Comparison of ENCODE assay signal across 15 cellular contexts in genomic region chr3:127632035-127632434, GRCh38. TPM values are rescaled to one million over a fixed set of nuclear protein-coding genes. Genes with fewer than 3 reads are reported as not detected.
DNase-seq lines count a peak whose midpoint lies in the region; ATAC-seq and TF ChIP-seq lines count a peak whose summit lies in the region.
"Had no signal": no experiment of that assay in that cellular context is flagged by ENCODE, and none has a peak within 500 bp of the region (broad histone marks: within the 10 kb centered on the region; RNA-seq: fewer than 3 reads in every experiment).

No MANE protein-coding gene starts in this region.

- H3K4me3 ChIP-seq in BE2C (ENCODE audit: low read depth, low read length), result no peak overlapping the region; the same call in 1 of the 2 replicates
- no peak overlapping the region for H3K4me3 ChIP-seq in hepatocyte
- H3K4me3 ChIP-seq: BLaER1 treated with 17β-estradiol and CSF1 and Interleukin-3, amounts not matched to agents 10 nM and 100 nM had no signal

- H3K9me3 ChIP-seq in BE2C (peaks cover 10% of the 10 kb centered on the region), hepatocyte (ENCODE audit: low read depth) (no peaks in the 10 kb centered on the region)
- H3K9me3 ChIP-seq: BLaER1 treated with 17β-estradiol and CSF1 and Interleukin-3, amounts not matched to agents 10 nM and 100 nM had no signal

- H3K27me3 ChIP-seq in BE2C, result peaks cover 9% of the 10 kb centered on the region
- H3K27me3 ChIP-seq in hepatocyte, result peaks cover 33% of the 10 kb centered on the region

- H3K36me3 ChIP-seq in BE2C, result peaks cover 4% of the 10 kb centered on the region; the same call in 1 of the 2 replicates
- no peaks in the 10 kb centered on the region for H3K36me3 ChIP-seq in hepatocyte (replicated peaks; ENCODE audit: insufficient read depth, low read depth)
- H3K36me3 ChIP-seq: BLaER1 treated with 17β-estradiol and CSF1 and Interleukin-3, amounts not matched to agents 10 nM and 100 nM had no signal

- ATAC-seq in GM21576 (IDR thresholded peaks at IDR 0.05; ENCODE audit: unreplicated experiment), result no peak

- TF ChIP-seq CTCF in BE2C (IDR thresholded peaks at IDR 0.05; ENCODE audit: low read depth, low read length) (peak; percentile 33), hepatocyte (IDR thresholded peaks at IDR 0.05; ENCODE audit: poor library complexity) (no peak)

- H3K9me2 ChIP-seq in hepatocyte (replicated peaks; ENCODE audit: insufficient read depth), result no peaks in the 10 kb centered on the region

- in situ Hi-C loops in ACHN (cut with HindIII; ENCODE audit: low pct_ligation_motif_present, low pct_unique_long_range_greater_than_20kb, low sequenced_read_pairs), result no loop called here

- no peak overlapping the region for H3K27ac ChIP-seq in hepatocyte
- H3K27ac ChIP-seq: BLaER1 treated with 17β-estradiol and CSF1 and Interleukin-3, amounts not matched to agents 10 nM and 100 nM had no signal

- H2AFZ ChIP-seq in hepatocyte, result no peak overlapping the region

- peak; percentile 40 for DNase-seq in DMS79 treated with DMSO at 0.1 percent for 48 hours (lab: John Stamatoyannopoulos, UW)
- no peak for DNase-seq in DMS79 (lab: John Stamatoyannopoulos, UW)
- DNase-seq in BE2C, result peak; percentile 35
- peak; percentile 11 for DNase-seq in NCI-H69 (lab: John Stamatoyannopoulos, UW)
- DNase-seq in left kidney (ENCODE audit: low read depth, low spot score), result peak; percentile 12
- no peak for DNase-seq in ACHN
- DNase-seq in hepatocyte (ENCODE audit: low spot score), result no peak
- DNase-seq: 8988T, IMR-90, NCI-H1105, NCI-H1694, NCI-H2107, SHP77 treated with DMSO at 0.1 percent for 48 hours had no signal

- 71% methylated on average over 5 of the region's 5 CpGs for WGBS in hepatocyte (ENCODE audit: low lambda C conversion rate, missing lambda C conversion rate)

- H3K4me2 ChIP-seq in hepatocyte, result no peak overlapping the region

- peaks cover 20% of the 10 kb centered on the region for H3K4me1 ChIP-seq in BE2C
- H3K4me1 ChIP-seq in hepatocyte (ENCODE audit: insufficient read depth), result no peaks in the 10 kb centered on the region

- H3K79me2 ChIP-seq in hepatocyte, result no peaks in the 10 kb centered on the region

- no peaks in the 10 kb centered on the region for H4K20me1 ChIP-seq in hepatocyte (ENCODE audit: insufficient read depth, poor library complexity, severe bottlenecking)

RNA-seq across cellular contexts. Expression of gene PODXL2, which starts 3.0 kb away (rescaled TPM):
- polyA plus RNA-seq in BE2C (2012; ENCODE audit: insufficient read depth, insufficient read length, low read depth), result 145 TPM
- 6.4 and 8.0 TPM in 2 replicates for total RNA-seq in hepatocyte
- polyA plus RNA-seq in hepatocyte, result 5.1 and 7.8 TPM in 2 replicates

RNA-seq across cellular contexts. Expression of gene MCM2, which starts 33.8 kb away (rescaled TPM):
- 39.5 TPM for polyA plus RNA-seq in BE2C (2012; ENCODE audit: insufficient read depth, insufficient read length, low read depth)
- total RNA-seq in hepatocyte, result 19.6 and 31.4 TPM in 2 replicates
- polyA plus RNA-seq in hepatocyte, result 14.6 and 15.0 TPM in 2 replicates

RNA-seq across cellular contexts. Expression of gene ABTB1, which starts 40.7 kb away (rescaled TPM):
- polyA plus RNA-seq in BE2C (2012; ENCODE audit: insufficient read depth, insufficient read length, low read depth), result 4.2 TPM
- 4.7 and 8.7 TPM in 2 replicates for total RNA-seq in hepatocyte
- 13.8 and 23.8 TPM in 2 replicates for polyA plus RNA-seq in hepatocyte

RNA-seq across cellular contexts. Expression of gene TPRA1, which starts 41.5 kb away (rescaled TPM):
- polyA plus RNA-seq in BE2C (2012; ENCODE audit: insufficient read depth, insufficient read length, low read depth), result 64.6 TPM
- 39.9 and 41.0 TPM in 2 replicates for total RNA-seq in hepatocyte
- 57.2 and 66.3 TPM in 2 replicates for polyA plus RNA-seq in hepatocyte

Comparison
In these comparisons a context has a peak if more than half of its experiments do, and no peak if none do; other contexts are left out.
1. DNase-seq: peak in DMS79 treated with DMSO at 0.1 percent for 48 hours (single experiment), BE2C (single experiment), NCI-H69 (single experiment) and left kidney (single experiment); none in DMS79 (single experiment), ACHN (single experiment) and hepatocyte (single experiment).